ENCODE assay signal across 17 cellular contexts in the genomic region with DNA sequence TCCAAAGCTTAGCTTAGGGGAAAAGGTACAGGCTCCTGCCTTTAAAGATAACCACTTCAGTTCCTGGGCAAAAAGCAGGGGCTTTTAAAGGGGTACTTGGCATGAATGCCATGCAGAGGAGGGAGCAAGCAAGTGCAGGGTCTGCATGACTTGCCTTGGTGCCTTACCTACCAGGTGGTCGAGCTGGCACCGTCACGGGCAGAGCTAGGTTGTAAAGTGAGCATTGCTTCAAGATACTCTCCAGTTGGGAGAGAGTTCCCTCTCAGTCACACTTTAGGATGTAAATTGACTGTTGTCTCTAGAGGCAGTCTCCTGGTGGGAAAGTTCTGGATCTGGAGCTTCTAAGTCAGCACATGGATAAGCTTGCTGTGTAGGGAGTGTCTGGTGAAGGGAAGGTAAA. TPM values are rescaled to one million over a fixed set of nuclear protein-coding genes. Genes with fewer than 3 reads are reported as not detected.
DNase-seq lines count a peak whose midpoint lies in the region; ATAC-seq, FAIRE-seq and TF ChIP-seq lines count a peak whose summit lies in the region.
"Had no signal": no experiment of that assay in that cellular context is flagged by ENCODE, and none has a peak within 500 bp of the region (broad histone marks: within the 10 kb centered on the region; RNA-seq: fewer than 3 reads in every experiment).

No MANE protein-coding gene starts in this region.

- TF ChIP-seq POLR2A in A549 (IDR thresholded peaks at IDR 0.05; ENCODE audit: low read length), result no peak

- 96% methylated on average over 3 of the region's 3 CpGs for WGBS in A549 (ENCODE audit: missing lambda C conversion rate)

- H3K36me3 Mint-ChIP-seq in CD4-positive, alpha-beta memory T cell, result peaks cover 15 to 62% of the 10 kb centered on the region in 2 donors
- H3K36me3 Mint-ChIP-seq in activated T-helper 1 cell treated with anti-CD3 and anti-CD28 coated beads, Interleukin-12 subunit alpha, Interleukin-12 subunit beta, Interleukin-2, Interleukin-4 antibody, amounts not matched to agents 30 ng/mL and 10 ng/mL and 1 ng/mL, durations not matched to agents 14 hours and 24 hours and 36 hours (ENCODE audit: low read depth), result peaks cover 41% of the 10 kb centered on the region
- H3K36me3 Mint-ChIP-seq in nephron progenitor cell (ENCODE audit: low read depth), result peaks cover 15% of the 10 kb centered on the region

- in situ Hi-C loops in brain microvascular endothelial cell (cut with HindIII; ENCODE audit: low pct_ligation_motif_present, low sequenced_read_pairs), result no loop called here

- no peak for DNase-seq in A549 (ENCODE audit: low read depth in 1 of 2, low spot score in 1 of 2)
- DNase-seq in CD4-positive, alpha-beta memory T cell, result no peak
- no peak for DNase-seq in activated T-helper 1 cell treated with anti-CD3 and anti-CD28 coated beads, Interleukin-12 subunit alpha, Interleukin-12 subunit beta, Interleukin-2, Interleukin-4 antibody, amounts not matched to agents 30 ng/mL and 10 ng/mL and 1 ng/mL, durations not matched to agents 14 hours and 24 hours and 36 hours (ENCODE audit: low spot score)
- DNase-seq in nephron progenitor cell, result no peak
- DNase-seq in brain microvascular endothelial cell, result no peak
- DNase-seq: NCI-H1417 treated with DMSO at 0.1 percent for 48 hours, NCI-H1930, NCI-H2171, NCI-H69, OCI-M1, SJCRH30 had no signal

- CTCF ChIA-PET in A549 (lab: Yijun Ruan, JAX), result interaction anchor here (0.9 to 1.6 kb wide), 3 partner anchors 14 to 55 kb away, joined by 3 to 7 read pairs (median 3); no protein-coding TSS in a partner anchor
- CTCF ChIA-PET in CD4-positive, alpha-beta memory T cell (lab: Charles Lee; ENCODE audit: partially characterized antibody), result interaction anchor here (0.8 to 1.3 kb wide), 2 partner anchors 9 to 39 kb away, joined by 3 to 4 read pairs; no protein-coding TSS in a partner anchor

- H3K27ac ChIP-seq in A549 (peak overlapping the region; percentile 70 to 93; a peak in 4 of 6 replicates), brain microvascular endothelial cell (no peak overlapping the region)
- H3K27ac ChIP-seq in CD4-positive, alpha-beta memory T cell (ENCODE audit: low read depth, low read length), result no peak overlapping the region
- H3K27ac ChIP-seq: SJCRH30 had no signal

- H3K27ac Mint-ChIP-seq in CD4-positive, alpha-beta memory T cell, result peak overlapping the region in 4 of 7 donors; percentile 23 to 68 (median 41)
- peak overlapping the region; percentile 45 for H3K27ac Mint-ChIP-seq in activated T-helper 1 cell treated with anti-CD3 and anti-CD28 coated beads, Interleukin-12 subunit alpha, Interleukin-12 subunit beta, Interleukin-2, Interleukin-4 antibody, amounts not matched to agents 30 ng/mL and 10 ng/mL and 1 ng/mL, durations not matched to agents 14 hours and 24 hours and 36 hours
- peak overlapping the region; percentile 38 for H3K27ac Mint-ChIP-seq in nephron progenitor cell

- H3K4me1 ChIP-seq in A549, result peaks cover 48% of the 10 kb centered on the region
- H3K4me1 ChIP-seq in CD4-positive, alpha-beta memory T cell (ENCODE audit: insufficient read depth, low read length), result no peaks in the 10 kb centered on the region
- H3K4me1 ChIP-seq: HAP-1, SJCRH30 had no signal

- H3K9me3 ChIP-seq in A549, result no peaks in the 10 kb centered on the region
- H3K9me3 ChIP-seq in CD4-positive, alpha-beta memory T cell (ENCODE audit: control insufficient read depth in 1 of 2, low read length in 2 of 2), result no peaks in the 10 kb centered on the region
- H3K9me3 ChIP-seq: HAP-1, SJCRH30 had no signal

- no peaks in the 10 kb centered on the region for H3K27me3 Mint-ChIP-seq in CD4-positive, alpha-beta memory T cell
- no peaks in the 10 kb centered on the region for H3K27me3 Mint-ChIP-seq in activated T-helper 1 cell treated with anti-CD3 and anti-CD28 coated beads, Interleukin-12 subunit alpha, Interleukin-12 subunit beta, Interleukin-2, Interleukin-4 antibody, amounts not matched to agents 30 ng/mL and 10 ng/mL and 1 ng/mL, durations not matched to agents 14 hours and 24 hours and 36 hours (ENCODE audit: insufficient read depth)
- peaks cover 3% of the 10 kb centered on the region for H3K27me3 Mint-ChIP-seq in nephron progenitor cell (ENCODE audit: low read depth, poor library complexity)

- no peak for TF ChIP-seq RAD21 in A549 (conservative IDR thresholded peaks at IDR 0.05 in 1 of 2, IDR thresholded peaks at IDR 0.05 in 1 of 2)

- H3K4me3 Mint-ChIP-seq in CD4-positive, alpha-beta memory T cell, result no peak overlapping the region
- H3K4me3 Mint-ChIP-seq in activated T-helper 1 cell treated with anti-CD3 and anti-CD28 coated beads, Interleukin-12 subunit alpha, Interleukin-12 subunit beta, Interleukin-2, Interleukin-4 antibody, amounts not matched to agents 30 ng/mL and 10 ng/mL and 1 ng/mL, durations not matched to agents 14 hours and 24 hours and 36 hours, result no peak overlapping the region
- no peak overlapping the region for H3K4me3 Mint-ChIP-seq in nephron progenitor cell

- no peak for TF ChIP-seq EP300 in A549 (IDR thresholded peaks at IDR 0.05)

- peaks cover 22 to 40% (median 32%) of the 10 kb centered on the region in 4 donors for H3K4me1 Mint-ChIP-seq in CD4-positive, alpha-beta memory T cell
- peaks cover 45% of the 10 kb centered on the region for H3K4me1 Mint-ChIP-seq in activated T-helper 1 cell treated with anti-CD3 and anti-CD28 coated beads, Interleukin-12 subunit alpha, Interleukin-12 subunit beta, Interleukin-2, Interleukin-4 antibody, amounts not matched to agents 30 ng/mL and 10 ng/mL and 1 ng/mL, durations not matched to agents 14 hours and 24 hours and 36 hours (ENCODE audit: low read depth)
- no peaks in the 10 kb centered on the region for H3K4me1 Mint-ChIP-seq in nephron progenitor cell

- H3K36me3 ChIP-seq in CD4-positive, alpha-beta memory T cell (ENCODE audit: insufficient read depth, low read length), result peaks cover 11% of the 10 kb centered on the region
- H3K36me3 ChIP-seq in brain microvascular endothelial cell (replicated peaks), result peaks cover 32% of the 10 kb centered on the region
- H3K36me3 ChIP-seq: HAP-1 had no signal

- no peaks in the 10 kb centered on the region for H3K9me3 Mint-ChIP-seq in CD4-positive, alpha-beta memory T cell
- H3K9me3 Mint-ChIP-seq in activated T-helper 1 cell treated with anti-CD3 and anti-CD28 coated beads, Interleukin-12 subunit alpha, Interleukin-12 subunit beta, Interleukin-2, Interleukin-4 antibody, amounts not matched to agents 30 ng/mL and 10 ng/mL and 1 ng/mL, durations not matched to agents 14 hours and 24 hours and 36 hours, result no peaks in the 10 kb centered on the region
- no peaks in the 10 kb centered on the region for H3K9me3 Mint-ChIP-seq in nephron progenitor cell

- no peak for ATAC-seq in A549
- ATAC-seq in HG02588 (IDR thresholded peaks at IDR 0.05; ENCODE audit: unreplicated experiment), result no peak
- ATAC-seq in GM19467 (IDR thresholded peaks at IDR 0.05; ENCODE audit: unreplicated experiment), result no peak
- no peak for ATAC-seq in HG03097 (IDR thresholded peaks at IDR 0.05; ENCODE audit: low FRiP score, unreplicated experiment)
- ATAC-seq: K562 had no signal

- no peak overlapping the region for H3K4me2 ChIP-seq in A549

- H3K4me3 ChIP-seq in A549, result no peak overlapping the region
- H3K4me3 ChIP-seq in CD4-positive, alpha-beta memory T cell (ENCODE audit: low read length in 2 of 2), result no peak overlapping the region
- H3K4me3 ChIP-seq in brain microvascular endothelial cell (ENCODE audit: low read depth, low read length), result no peak overlapping the region
- H3K4me3 ChIP-seq: HAP-1, K562, SJCRH30 had no signal

- no peak for FAIRE-seq in A549 (lab: Jason Lieb, UNC)
- FAIRE-seq: A204.1, K562 had no signal

- H3K27me3 ChIP-seq in CD4-positive, alpha-beta memory T cell (ENCODE audit: insufficient read depth, low read length), result no peaks in the 10 kb centered on the region
- H3K27me3 ChIP-seq in brain microvascular endothelial cell (replicated peaks), result no peaks in the 10 kb centered on the region
- H3K27me3 ChIP-seq: SJCRH30 had no signal

- TF ChIP-seq CTCF in A549 (IDR thresholded peaks at IDR 0.05) (no peak), nephron progenitor cell (IDR thresholded peaks at IDR 0.05) (no peak), brain microvascular endothelial cell (IDR thresholded peaks at IDR 0.05; ENCODE audit: low read depth, low read length, missing control alignments) (no peak)

- POLR2A ChIA-PET in A549 (lab: Yijun Ruan, JAX), result no interaction called here
- POLR2A ChIA-PET in CD4-positive, alpha-beta memory T cell (lab: Charles Lee; ENCODE audit: partially characterized antibody), result no interaction called here

- intact Hi-C loops in CD4-positive, alpha-beta memory T cell (cut with micrococcal nuclease), result no loop called here
- intact Hi-C loops in activated T-helper 1 cell treated with anti-CD3 and anti-CD28 coated beads, Interleukin-12 subunit alpha, Interleukin-12 subunit beta, Interleukin-2, Interleukin-4 antibody, amounts not matched to agents 30 ng/mL and 10 ng/mL and 1 ng/mL, durations not matched to agents 14 hours and 24 hours and 36 hours (cut with micrococcal nuclease), result no loop called here

TF ChIP-seq in A549, 52 proteins besides CTCF, POLR2A, EP300 and RAD21 (continues in another document):
- no peak for TF ChIP-seq NPAS2 (CRISPR knock-in tag; IDR thresholded peaks at IDR 0.05; ENCODE audit: borderline replicate concordance)
- TF ChIP-seq POLR2AphosphoS2 (conservative IDR thresholded peaks at IDR 0.05; ENCODE audit: low read length), result no peak

RNA-seq across cellular contexts. Expression of a gene that starts 33.1 kb away (rescaled TPM):
- 17.3 and 19.6 TPM in 2 replicates for polyA plus RNA-seq in A549 (2011; rRNA removed)
- polyA plus RNA-seq in A549 (2012; cell fraction: cytosol; rRNA removed), result 34.9 and 40.3 TPM in 2 replicates
- 92.4 and 101 TPM in 2 replicates for polyA plus RNA-seq in A549 (2012; cell fraction: nucleus; rRNA removed)
- polyA plus RNA-seq in A549 (2017; fragmentation: RNase III; extraction: RNeasy Plus Mini Kit Qiagen cat#74134 plus additional on column Dnase treatment), result 30.7 to 31.4 TPM (median 31.3 TPM) in 3 replicates
- 16.7 and 28.0 TPM in 2 replicates for polyA minus RNA-seq in A549 (2011; rRNA and poly(A)+ RNA removed)
- total RNA-seq in CD4-positive, alpha-beta memory T cell, result 10 to 100 TPM; 44.5 to 44.8 TPM
- polyA plus RNA-seq in CD4-positive, alpha-beta memory T cell, result 10 to 100 TPM in 1 of 2 donors, 1 to 10 TPM in 1; 8.6 to 24.9 TPM
- 72.5 and 77.2 TPM in 2 replicates for total RNA-seq in activated T-helper 1 cell treated with anti-CD3 and anti-CD28 coated beads, Interleukin-12 subunit alpha, Interleukin-12 subunit beta, Interleukin-2, Interleukin-4 antibody, amounts not matched to agents 30 ng/mL and 10 ng/mL and 1 ng/mL, durations not matched to agents 14 hours and 24 hours and 36 hours

RNA-seq across cellular contexts. Expression of a gene that starts 58.6 kb away (rescaled TPM):
- polyA plus RNA-seq in A549 (2011; rRNA removed) (172 and 210 TPM in 2 replicates), A549 (2017; fragmentation: RNase III; extraction: RNeasy Plus Mini Kit Qiagen cat#74134 plus additional on column Dnase treatment) (118 to 125 TPM (median 120 TPM) in 3 replicates)
- 51.2 and 61.9 TPM in 2 replicates for polyA plus RNA-seq in A549 (2012; cell fraction: cytosol; rRNA removed)
- polyA plus RNA-seq in A549 (2012; cell fraction: nucleus; rRNA removed), result 35.2 and 36.7 TPM in 2 replicates
- 90.0 and 90.1 TPM in 2 replicates for polyA minus RNA-seq in A549 (2011; rRNA and poly(A)+ RNA removed)
- total RNA-seq in CD4-positive, alpha-beta memory T cell, result 10 to 100 TPM; 39.1 to 43.8 TPM
- polyA plus RNA-seq in CD4-positive, alpha-beta memory T cell, result 10 to 100 TPM; 25.1 to 29.2 TPM
- total RNA-seq in activated T-helper 1 cell treated with anti-CD3 and anti-CD28 coated beads, Interleukin-12 subunit alpha, Interleukin-12 subunit beta, Interleukin-2, Interleukin-4 antibody, amounts not matched to agents 30 ng/mL and 10 ng/mL and 1 ng/mL, durations not matched to agents 14 hours and 24 hours and 36 hours, result 48.8 and 51.0 TPM in 2 replicates

Comparison
In these comparisons a context has a peak if more than half of its experiments do, and no peak if none do; other contexts are left out.
1. H3K27ac ChIP-seq: peak in A549 (2 of 2); none in CD4-positive, alpha-beta memory T cell (single experiment) and brain microvascular endothelial cell (single experiment).
2. Peak in every context shown above with its lines, with median percentiles within 50 percentile points of each other: H3K27ac Mint-ChIP-seq.